Comparison of ENCODE assay signal across 34 cellular contexts in genomic region chr4:172311682-172312081, GRCh38.
"Had no signal": no experiment of that assay in that cellular context is flagged by ENCODE, and none has a peak within 500 bp of the region (broad histone marks: within the 10 kb centered on the region; RNA-seq: fewer than 3 reads in every experiment).

No MANE protein-coding gene starts in this region.

- H3K4me3 ChIP-seq: adrenal gland, ascending aorta, body of pancreas, breast epithelium, cardiac muscle cell had no signal

- H3K27ac ChIP-seq: adrenal gland, ascending aorta, body of pancreas, brain microvascular endothelial cell, breast epithelium, cardiac muscle cell had no signal

- H3K36me3 ChIP-seq: adrenal gland, ascending aorta, brain microvascular endothelial cell, breast epithelium, cardiac muscle cell had no signal

- H3K9me3 ChIP-seq: adrenal gland, ascending aorta, body of pancreas had no signal

- H3K27me3 ChIP-seq: adrenal gland, ascending aorta, body of pancreas, brain microvascular endothelial cell, breast epithelium, cardiac muscle cell had no signal

- H3K4me1 ChIP-seq: adrenal gland, ascending aorta, body of pancreas, breast epithelium had no signal

- FAIRE-seq: astrocyte, bronchial epithelial cell had no signal

- ATAC-seq: activated naive CD4-positive, alpha-beta T cell treated with anti-CD3 and anti-CD28 coated beads, Interleukin-2, amount 50 U/mL, for 72 hours; activated naive CD8-positive, alpha-beta T cell treated with anti-CD3 and anti-CD28 coated beads, Interleukin-2, amount 50 U/mL, for 24 hours; activated T-cell treated with anti-CD3 and anti-CD28 coated beads, Interleukin-2, amount 50 U/mL, for 4 hours; activated T-cell treated with anti-CD3 and anti-CD28 coated beads, Interleukin-2, amount 50 U/mL, for 72 hours; activated T-helper 17 cell treated with anti-CD3 and anti-CD28 coated beads, Interleukin-2, amount 50 U/mL, for 72 hours; body of pancreas had no signal

- DNase-seq: activated effector memory CD4-positive, alpha-beta T cell treated with anti-CD3 and anti-CD28 coated beads, Interleukin-2, amount 50 U/mL, for 16 hours; activated effector memory CD4-positive, alpha-beta T cell treated with Interleukin-2 at 50 U/mL for 16 hours; activated gamma-delta T cell; activated gamma-delta T cell treated with Interleukin-2 at 50 U/mL for 16 hours; activated naive CD4-positive, alpha-beta T cell; activated naive CD4-positive, alpha-beta T cell treated with anti-CD3 and anti-CD28 coated beads for 36 hours; activated naive CD4-positive, alpha-beta T cell treated with anti-CD3 and anti-CD28 coated beads, Interleukin-2, amount 10 ng/mL, durations not matched to agents 7 days and 5 days; activated naive CD4-positive, alpha-beta T cell treated with anti-CD3 and anti-CD28 coated beads, Interleukin-2, amount 50 U/mL, for 16 hours; activated naive CD4-positive, alpha-beta T cell treated with Interleukin-2 at 50 U/mL for 16 hours; activated naive CD8-positive, alpha-beta T cell treated with anti-CD3 and anti-CD28 coated beads for 36 hours; activated naive CD8-positive, alpha-beta T cell treated with anti-CD3 and anti-CD28 coated beads, Interleukin-2, amount 10 ng/mL, durations not matched to agents 7 days and 5 days; activated naive CD8-positive, alpha-beta T cell treated with anti-CD3 and anti-CD28 coated beads, Interleukin-2, amount 50 U/mL, for 24 hours; activated T-cell treated with anti-CD3 and anti-CD28 coated beads, Interleukin-2, amount 50 U/mL, for 1 hour; activated T-cell treated with anti-CD3 and anti-CD28 coated beads, Interleukin-2, amount 50 U/mL, for 24 hours; activated T-cell treated with anti-CD3 and anti-CD28 coated beads, Interleukin-2, amount 50 U/mL, for 4 hours; activated T-cell treated with anti-CD3 and anti-CD28 coated beads, Interleukin-2, amount 50 U/mL, for 48 hours; activated T-cell treated with anti-CD3 and anti-CD28 coated beads, Interleukin-2, amount 50 U/mL, for 72 hours; adrenal gland; amniotic stem cell; amygdala; anterior cingulate cortex; aorta; body of pancreas; brain microvascular endothelial cell; caudate nucleus; central memory CD4-positive, alpha-beta T cell; cerebellar nuclear complex had no signal
